ENCODE assay signal across 30 cellular contexts in the genomic region with DNA sequence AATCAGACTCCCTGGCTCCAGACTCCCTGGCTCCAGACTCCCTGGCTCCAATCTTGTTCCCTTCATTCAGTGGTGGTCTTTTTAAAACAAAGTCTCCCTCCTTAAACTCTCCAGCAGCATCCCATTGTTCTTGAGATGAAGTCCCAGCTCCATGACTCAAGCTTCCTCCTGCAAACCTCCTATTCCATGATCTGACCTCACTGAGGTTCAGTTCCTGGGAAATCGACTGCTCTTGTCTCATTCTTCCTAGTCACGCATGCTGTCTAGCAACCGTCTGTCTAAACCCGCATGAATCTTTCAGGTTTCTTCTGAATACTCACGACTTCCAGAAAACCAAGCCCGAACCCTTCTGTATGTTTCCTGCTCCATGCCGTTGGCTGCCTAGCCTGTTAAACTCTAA.
DNase-seq lines count a peak whose midpoint lies in the region; ATAC-seq, FAIRE-seq and TF ChIP-seq lines count a peak whose summit lies in the region.
"Had no signal": no experiment of that assay in that cellular context is flagged by ENCODE, and none has a peak within 500 bp of the region (broad histone marks: within the 10 kb centered on the region; RNA-seq: fewer than 3 reads in every experiment).

No MANE protein-coding gene starts in this region.

- no peak for TF ChIP-seq POLR2A in endothelial cell of umbilical vein (IDR thresholded peaks at IDR 0.05; ENCODE audit: low read depth, low read length)

- H3K4me3 ChIP-seq in endothelial cell of umbilical vein (replicated peaks in 1 of 3; ENCODE audit: insufficient read depth in 1 of 3, low read depth in 1 of 3, low read length in 3 of 3) (no peak overlapping the region), endodermal cell (ENCODE audit: low read length) (no peak overlapping the region)
- H3K4me3 ChIP-seq: ascending aorta, BLaER1, left lung, right lobe of liver, thyroid gland had no signal

- H3K4me1 ChIP-seq in endothelial cell of umbilical vein (ENCODE audit: control insufficient read depth, extremely low read depth, insufficient read depth, low read length) (peaks cover 55% of the 10 kb centered on the region), endodermal cell (ENCODE audit: control insufficient read depth, insufficient read depth, low read length) (no peaks in the 10 kb centered on the region)
- H3K4me1 ChIP-seq: ascending aorta, BLaER1, left lung, right lobe of liver had no signal

- H3K9ac ChIP-seq in endothelial cell of umbilical vein (replicated peaks; ENCODE audit: extremely low read depth, insufficient read depth, low read length): peak overlapping the region; percentile 44
- H3K9ac ChIP-seq in endodermal cell (ENCODE audit: extremely low read depth, low read length, poor library complexity, severe bottlenecking): no peak overlapping the region
- H3K9ac ChIP-seq: BLaER1 had no signal

- no peak for TF ChIP-seq CTCF in endothelial cell of umbilical vein (IDR thresholded peaks at IDR 0.05; ENCODE audit: extremely low read depth in 1 of 2, insufficient read depth in 1 of 2, low read depth in 1 of 2, low read length in 2 of 2)
- no peak for TF ChIP-seq CTCF in progenitor cell of endocrine pancreas (IDR thresholded peaks at IDR 0.05; ENCODE audit: unreplicated experiment)
- TF ChIP-seq CTCF in GM10266 (IDR thresholded peaks at IDR 0.05; ENCODE audit: control insufficient read depth, insufficient read depth, low read depth, missing control alignments): no peak
- TF ChIP-seq CTCF in endodermal cell (conservative IDR thresholded peaks at IDR 0.05): no peak

- H3K4me3 Mint-ChIP-seq in activated T-cell treated with anti-CD3 and anti-CD28 coated beads, Interleukin-2, amount 50 U/mL, for 72 hours: no peak overlapping the region
- H3K4me3 Mint-ChIP-seq in T-helper 17 cell: peak overlapping the region; percentile 21
- no peak overlapping the region for H3K4me3 Mint-ChIP-seq in progenitor cell of endocrine pancreas (ENCODE audit: low read depth)
- H3K4me3 Mint-ChIP-seq in endodermal cell: no peak overlapping the region
- H3K4me3 Mint-ChIP-seq: activated naive CD4-positive, alpha-beta T cell treated with anti-CD3 and anti-CD28 coated beads for 36 hours; mesothelial cell of epicardium; nephron; stimulated activated naive CD8-positive, alpha-beta T cell treated with anti-CD3 and anti-CD28 coated beads, Interleukin-15, Interleukin-2, amounts not matched to agents 100 ng/mL and 50 ng/mL, for 24 hours; T-helper 2 cell treated with Interferon-gamma antibody and Interleukin-4, amounts not matched to agents 5 μg/mL and 100 μg/mL, for 36 hours had no signal

- dilution Hi-C loops in endothelial cell of umbilical vein (cut with MboI; ENCODE audit: extremely low pct_ligation_motif_present, low sequenced_read_pairs): no loop called here

- peaks cover 2 to 34% of the 10 kb centered on the region in 2 donors for H3K36me3 Mint-ChIP-seq in activated T-cell treated with anti-CD3 and anti-CD28 coated beads, Interleukin-2, amount 50 U/mL, for 72 hours (ENCODE audit: insufficient read depth in 2 of 2)
- peaks cover 14% of the 10 kb centered on the region for H3K36me3 Mint-ChIP-seq in T-helper 17 cell (ENCODE audit: low read depth)
- peaks cover 26% of the 10 kb centered on the region for H3K36me3 Mint-ChIP-seq in progenitor cell of endocrine pancreas (ENCODE audit: insufficient read depth)
- peaks cover 40% of the 10 kb centered on the region for H3K36me3 Mint-ChIP-seq in endodermal cell (ENCODE audit: low read depth)

- H3K27me3 ChIP-seq in endothelial cell of umbilical vein (ENCODE audit: control insufficient read depth in 2 of 2, insufficient read depth in 2 of 2, low read length in 2 of 2) (no peaks in the 10 kb centered on the region), endodermal cell (ENCODE audit: control insufficient read depth, insufficient read depth, low read length, poor library complexity, severe bottlenecking) (no peaks in the 10 kb centered on the region)
- H3K27me3 ChIP-seq: ascending aorta, BLaER1, left lung, right lobe of liver, thyroid gland had no signal

- FAIRE-seq in endothelial cell of umbilical vein (lab: Jason Lieb, UNC): peak; percentile 81
- FAIRE-seq: D721Med had no signal

- no peak overlapping the region for H2AFZ ChIP-seq in endothelial cell of umbilical vein (ENCODE audit: low read depth, low read length)

- no peaks in the 10 kb centered on the region for H4K20me1 ChIP-seq in endothelial cell of umbilical vein (replicated peaks; ENCODE audit: control insufficient read depth, extremely low read depth, insufficient read depth, low read length)
- H4K20me1 ChIP-seq: BLaER1 had no signal

- no peaks in the 10 kb centered on the region for H3K9me3 Mint-ChIP-seq in activated T-cell treated with anti-CD3 and anti-CD28 coated beads, Interleukin-2, amount 50 U/mL, for 72 hours
- H3K9me3 Mint-ChIP-seq in progenitor cell of endocrine pancreas (ENCODE audit: low read depth): no peaks in the 10 kb centered on the region
- no peaks in the 10 kb centered on the region for H3K9me3 Mint-ChIP-seq in endodermal cell
- H3K9me3 Mint-ChIP-seq: activated naive CD4-positive, alpha-beta T cell treated with anti-CD3 and anti-CD28 coated beads for 36 hours; mesothelial cell of epicardium; nephron; stimulated activated naive CD8-positive, alpha-beta T cell treated with anti-CD3 and anti-CD28 coated beads, Interleukin-15, Interleukin-2, amounts not matched to agents 100 ng/mL and 50 ng/mL, for 24 hours; T-helper 2 cell treated with Interferon-gamma antibody and Interleukin-4, amounts not matched to agents 5 μg/mL and 100 μg/mL, for 36 hours had no signal

- DNase-seq in activated T-cell treated with anti-CD3 and anti-CD28 coated beads, Interleukin-2, amount 50 U/mL, for 72 hours: no peak
- DNase-seq in activated T-cell treated with anti-CD3 and anti-CD28 coated beads, Interleukin-2, amount 50 U/mL, for 48 hours: no peak
- DNase-seq in T-helper 17 cell (no peak), endothelial cell of umbilical vein (ENCODE audit: low read depth, low spot score) (peak; percentile 59), progenitor cell of endocrine pancreas (ENCODE audit: low spot score, unreplicated experiment) (no peak), GM10266 (ENCODE audit: extremely low spot score) (no peak), endodermal cell (no peak), SIG-M5 (lab: John Stamatoyannopoulos, UW) (no peak)
- DNase-seq: ACHN; activated CD4-positive, alpha-beta T cell treated with anti-CD3 and anti-CD28 coated beads, Interleukin-2, amount 50 U/mL, for 4 hours; activated naive CD4-positive, alpha-beta T cell treated with anti-CD3 and anti-CD28 coated beads for 36 hours; erythroblast; foreskin fibroblast; HCEC 1CT; hippocampal formation; IMR-90; left lung; NCI-H1092; NCI-H2081; right lobe of liver; stimulated activated CD4-positive, alpha-beta T cell treated with anti-CD3 and anti-CD28 coated beads, Interleukin-4, amount 100 ng/mL, for 4 hours; thyroid gland; WERI-Rb-1 had no signal

- peak overlapping the region; percentile 92 for H3K27ac ChIP-seq in endothelial cell of umbilical vein (ENCODE audit: insufficient read depth, low read depth, low read length)
- no peak overlapping the region for H3K27ac ChIP-seq in endodermal cell (ENCODE audit: low read depth, low read length)
- H3K27ac ChIP-seq: ascending aorta, BLaER1, left lung, right lobe of liver, thyroid gland, WERI-Rb-1 had no signal

- no peak for ATAC-seq in activated T-cell treated with anti-CD3 and anti-CD28 coated beads, Interleukin-2, amount 50 U/mL, for 72 hours (replicated peaks in 1 of 2)
- no peak for ATAC-seq in T-helper 17 cell
- ATAC-seq: left lung had no signal

- peaks cover 4% of the 10 kb centered on the region for H3K4me1 Mint-ChIP-seq in activated T-cell treated with anti-CD3 and anti-CD28 coated beads, Interleukin-2, amount 50 U/mL, for 72 hours (ENCODE audit: low read depth)
- H3K4me1 Mint-ChIP-seq in T-helper 17 cell: peaks cover 8% of the 10 kb centered on the region
- H3K4me1 Mint-ChIP-seq in progenitor cell of endocrine pancreas (ENCODE audit: low read depth): peaks cover 3% of the 10 kb centered on the region
- H3K4me1 Mint-ChIP-seq in endodermal cell: no peaks in the 10 kb centered on the region
- H3K4me1 Mint-ChIP-seq: mesothelial cell of epicardium had no signal

- POLR2A ChIA-PET in endothelial cell of umbilical vein (lab: Charles Lee): interaction anchor here (0.8 kb wide), 1 partner anchor 129 kb away, joined by 4 read pairs; a partner anchor contains a TSS

- H3K79me2 ChIP-seq in endothelial cell of umbilical vein (ENCODE audit: control insufficient read depth, insufficient read depth, low read length): no peaks in the 10 kb centered on the region

- peak overlapping the region; percentile 20 for H3K27ac Mint-ChIP-seq in activated T-cell treated with anti-CD3 and anti-CD28 coated beads, Interleukin-2, amount 50 U/mL, for 72 hours
- H3K27ac Mint-ChIP-seq in T-helper 17 cell (peak overlapping the region; percentile 67), progenitor cell of endocrine pancreas (peak overlapping the region; percentile 10), endodermal cell (no peak overlapping the region)
- H3K27ac Mint-ChIP-seq: activated naive CD4-positive, alpha-beta T cell treated with anti-CD3 and anti-CD28 coated beads for 36 hours; mesothelial cell of epicardium; nephron; stimulated activated naive CD8-positive, alpha-beta T cell treated with anti-CD3 and anti-CD28 coated beads, Interleukin-15, Interleukin-2, amounts not matched to agents 100 ng/mL and 50 ng/mL, for 24 hours; T-helper 2 cell treated with Interferon-gamma antibody and Interleukin-4, amounts not matched to agents 5 μg/mL and 100 μg/mL, for 36 hours had no signal

- intact Hi-C loops in endothelial cell of umbilical vein (cut with micrococcal nuclease): loop anchor here (2.0 to 10.0 kb wide), 2 partner anchors 126 to 848 kb away; no protein-coding TSS in a partner anchor

- no TSS peak for BruUV-seq in endothelial cell of umbilical vein (replicated peaks; lab: Mats Ljungman, UMichigan)

- H3K4me2 ChIP-seq in endothelial cell of umbilical vein (ENCODE audit: insufficient read depth, low read length): no peak overlapping the region
- H3K4me2 ChIP-seq: BLaER1 had no signal

- WGBS in endodermal cell (ENCODE audit: insufficient coverage in 1 of 2, insufficient read length in 1 of 2), 2 experiments: 95 to 96% methylated on average over 7 of the region's 7 CpGs

- H3K36me3 ChIP-seq in endothelial cell of umbilical vein (ENCODE audit: control insufficient read depth in 2 of 2, extremely low read depth in 1 of 2, insufficient read depth in 2 of 2, low read length in 2 of 2) (peaks cover 14 to 37% of the 10 kb centered on the region in 2 experiments), endodermal cell (ENCODE audit: control insufficient read depth, insufficient read depth, low read length) (peaks cover 62% of the 10 kb centered on the region)

- H3K27me3 Mint-ChIP-seq in activated T-cell treated with anti-CD3 and anti-CD28 coated beads, Interleukin-2, amount 50 U/mL, for 72 hours (ENCODE audit: low read depth): no peaks in the 10 kb centered on the region
- H3K27me3 Mint-ChIP-seq in T-helper 17 cell: no peaks in the 10 kb centered on the region
- no peaks in the 10 kb centered on the region for H3K27me3 Mint-ChIP-seq in progenitor cell of endocrine pancreas
- H3K27me3 Mint-ChIP-seq in endodermal cell (ENCODE audit: insufficient read depth): no peaks in the 10 kb centered on the region
- H3K27me3 Mint-ChIP-seq: stimulated activated naive CD8-positive, alpha-beta T cell treated with anti-CD3 and anti-CD28 coated beads, Interleukin-15, Interleukin-2, amounts not matched to agents 100 ng/mL and 50 ng/mL, for 24 hours had no signal

- H3K9me1 ChIP-seq in endothelial cell of umbilical vein (replicated peaks; ENCODE audit: control insufficient read depth, extremely low read depth, insufficient read depth, low read length): no peaks in the 10 kb centered on the region

- CTCF ChIA-PET in endothelial cell of umbilical vein (lab: Charles Lee): no interaction called here

- no peaks in the 10 kb centered on the region for H3K9me3 ChIP-seq in T-helper 17 cell (ENCODE audit: control insufficient read depth, low read length, poor library complexity, severe bottlenecking)
- no peaks in the 10 kb centered on the region for H3K9me3 ChIP-seq in endothelial cell of umbilical vein (replicated peaks; ENCODE audit: control insufficient read depth, insufficient read depth, low read length)
- H3K9me3 ChIP-seq in endodermal cell (ENCODE audit: control insufficient read depth, low read length): no peaks in the 10 kb centered on the region
- H3K9me3 ChIP-seq: ascending aorta, BLaER1, left lung, right lobe of liver, thyroid gland had no signal
